Comparison of ENCODE assay signal across 9 cellular contexts in genomic region chr1:214427871-214428277, GRCh38.
A peak's percentile ranks its signal among the peaks of the same experiment; 100 is the strongest.
DNase-seq lines count a peak whose midpoint lies in the region; ATAC-seq and TF ChIP-seq lines count a peak whose summit lies in the region.
"Had no signal": no experiment of that assay in that cellular context is flagged by ENCODE, and none has a peak within 500 bp of the region (broad histone marks: within the 10 kb centered on the region; RNA-seq: fewer than 3 reads in every experiment).

No MANE protein-coding gene starts in this region.

- H3K9me3 ChIP-seq in OCI-LY1 (ENCODE audit: low read length) = no peaks in the 10 kb centered on the region

- H3K36me3 ChIP-seq in OCI-LY1 (ENCODE audit: insufficient read depth, low read length) = no peaks in the 10 kb centered on the region

- peak overlapping the region; percentile 17; the same call in 1 of the 2 replicates for H3K9ac ChIP-seq in OCI-LY1 (ENCODE audit: low read length)

- no peaks in the 10 kb centered on the region for H3F3A ChIP-seq in OCI-LY1 (ENCODE audit: insufficient read depth, low read length)

- H3K27ac ChIP-seq in OCI-LY1 (ENCODE audit: low read depth, low read length, poor library complexity, severe bottlenecking) = peak overlapping the region; percentile 78
- H3K27ac ChIP-seq: 22Rv1 had no signal

- H3K4me1 ChIP-seq in OCI-LY1 (ENCODE audit: insufficient read depth, low read length, severe bottlenecking) = peaks cover 27% of the 10 kb centered on the region

- no peaks in the 10 kb centered on the region for H3K27me3 ChIP-seq in OCI-LY1 (ENCODE audit: insufficient read depth, low read length)

- no peak overlapping the region for H2AFZ ChIP-seq in OCI-LY1 (ENCODE audit: low read length)

- DNase-seq in NCI-H1694 treated with DMSO at 0.1 percent for 48 hours (lab: John Stamatoyannopoulos, UW) = peak; percentile 11
- DNase-seq in NCI-H1694 (lab: John Stamatoyannopoulos, UW) = no peak
- peak; percentile 49 for DNase-seq in activated T-cell treated with anti-CD3 and anti-CD28 coated beads for 24 hours (ENCODE audit: low read depth)
- peak; percentile 57 for DNase-seq in hepatic stellate cell (ENCODE audit: low spot score)
- peak; percentile 12 to 13 for DNase-seq in stimulated activated CD8-positive, alpha-beta memory T cell treated with anti-CD3 and anti-CD28 coated beads, Interleukin-4, amount 100 ng/mL, for 4 hours (ENCODE audit: low read depth in 2 of 2, low spot score in 1 of 2)
- DNase-seq in NCI-H1105 treated with DMSO at 0.1 percent for 48 hours (lab: John Stamatoyannopoulos, UW) = no peak

- ATAC-seq in HG02973 (IDR thresholded peaks at IDR 0.05; ENCODE audit: unreplicated experiment) = peak; percentile 95

- no peaks in the 10 kb centered on the region for H3K79me2 ChIP-seq in OCI-LY1 (ENCODE audit: insufficient read depth, low read length)

- H3K4me3 ChIP-seq in OCI-LY1 (ENCODE audit: low read depth, low read length, poor library complexity, severe bottlenecking) = peak overlapping the region; percentile 4

- no peaks in the 10 kb centered on the region for H4K20me1 ChIP-seq in OCI-LY1 (ENCODE audit: insufficient read depth, low read length)

- H3K9me2 ChIP-seq in OCI-LY1 (ENCODE audit: low read depth, low read length) = no peaks in the 10 kb centered on the region

- TF ChIP-seq CTCF in OCI-LY1 (IDR thresholded peaks at IDR 0.05; ENCODE audit: low read length) = no peak

- H3K4me2 ChIP-seq in OCI-LY1 (ENCODE audit: low read length) = peak overlapping the region; percentile 43

Comparison
In these comparisons a context has a peak if more than half of its experiments do, and no peak if none do; other contexts are left out.
1. DNase-seq: peak in NCI-H1694 treated with DMSO at 0.1 percent for 48 hours (single experiment), activated T-cell treated with anti-CD3 and anti-CD28 coated beads for 24 hours (single experiment), hepatic stellate cell (single experiment) and stimulated activated CD8-positive, alpha-beta memory T cell treated with anti-CD3 and anti-CD28 coated beads, Interleukin-4, amount 100 ng/mL, for 4 hours (2 of 2); none in NCI-H1694 (single experiment) and NCI-H1105 treated with DMSO at 0.1 percent for 48 hours (single experiment).